32 cellular contexts compared by ENCODE assay signal in genomic region chr2:128979182-128979581, GRCh38.
"Had no signal": no experiment of that assay in that cellular context is flagged by ENCODE, and none has a peak within 500 bp of the region (broad histone marks: within the 10 kb centered on the region; RNA-seq: fewer than 3 reads in every experiment).

No MANE protein-coding gene starts in this region.

- H3K4me1 ChIP-seq: body of pancreas, prostate gland, upper lobe of left lung, vagina had no signal

- ATAC-seq: activated CD4-positive, alpha-beta T cell treated with anti-CD3 and anti-CD28 coated beads for 36 hours; activated CD8-positive, alpha-beta memory T cell treated with anti-CD3 and anti-CD28 coated beads, Interleukin-2, amount 10 ng/mL, durations not matched to agents 7 days and 5 days; activated CD8-positive, alpha-beta T cell treated with anti-CD3 and anti-CD28 coated beads, Interleukin-2, amount 10 ng/mL, durations not matched to agents 7 days and 5 days; activated naive CD4-positive, alpha-beta T cell treated with anti-CD3 and anti-CD28 coated beads, Interleukin-2, amount 50 U/mL, for 72 hours; body of pancreas; left colon; naive thymus-derived CD8-positive, alpha-beta T cell; sciatic nerve; stimulated activated memory B cell treated with anti-CD40 and anti-IgM and Interleukin-4, amounts not matched to agents 10 μg/mL and 1 μg/mL and 100 μg/mL, for 72 hours; stimulated activated naive CD8-positive, alpha-beta T cell treated with anti-CD3 and anti-CD28 coated beads, Interleukin-15, amount 100 ng/mL, for 72 hours had no signal

- H3K27ac ChIP-seq: body of pancreas, epithelial cell of prostate, esophagus squamous epithelium, prostate gland, upper lobe of left lung, vagina had no signal

- DNase-seq: activated B cell treated with CpG ODN at 0.5 μM for 24 hours; activated CD4-positive, alpha-beta T cell treated with anti-CD3 and anti-CD28 coated beads for 36 hours; activated CD8-positive, alpha-beta memory T cell treated with anti-CD3 and anti-CD28 coated beads, Interleukin-2, amount 10 ng/mL, durations not matched to agents 7 days and 5 days; activated CD8-positive, alpha-beta T cell treated with anti-CD3 and anti-CD28 coated beads, Interleukin-2, amount 10 ng/mL, durations not matched to agents 7 days and 5 days; activated T-cell treated with anti-CD3 and anti-CD28 coated beads, Interleukin-2, amount 50 U/mL, for 48 hours; anterior cingulate cortex; body of pancreas; dermis blood vessel endothelial cell; effector CD4-positive, alpha-beta T cell; esophagus squamous epithelium; foreskin melanocyte; hippocampal formation; immature natural killer cell; kidney; left colon; mammary epithelial cell; naive thymus-derived CD8-positive, alpha-beta T cell; small intestine; stimulated activated CD4-positive, alpha-beta T cell treated with anti-CD3 and anti-CD28 coated beads, Interleukin-4, amount 100 ng/mL, for 4 hours; stimulated activated CD8-positive, alpha-beta memory T cell treated with anti-CD3 and anti-CD28 coated beads, Interleukin-4, amount 100 ng/mL, for 48 hours; stimulated activated naive CD8-positive, alpha-beta T cell treated with anti-CD3 and anti-CD28 coated beads, Interleukin-15, amount 100 ng/mL, for 72 hours; substantia nigra; T-helper 2 cell had no signal

- FAIRE-seq: colon, endometrium, kidney, small intestine had no signal

- H3K4me3 ChIP-seq: body of pancreas, esophagus squamous epithelium, prostate gland, upper lobe of left lung, vagina had no signal

- H3K27me3 ChIP-seq: body of pancreas, esophagus squamous epithelium, upper lobe of left lung, vagina had no signal

- H3K36me3 ChIP-seq: esophagus squamous epithelium, prostate gland, upper lobe of left lung, vagina had no signal

- H3K9me3 ChIP-seq: body of pancreas, esophagus squamous epithelium, prostate gland, upper lobe of left lung, vagina had no signal
